In genomic region chr3:95151590-95151989, GRCh38 we compare ENCODE assay signal across 14 cellular contexts.
DNase-seq lines count a peak whose midpoint lies in the region; ATAC-seq and TF ChIP-seq lines count a peak whose summit lies in the region.
"Had no signal": no experiment of that assay in that cellular context is flagged by ENCODE, and none has a peak within 500 bp of the region (broad histone marks: within the 10 kb centered on the region; RNA-seq: fewer than 3 reads in every experiment).

No MANE protein-coding gene starts in this region.

- no peak overlapping the region for H2BK120ac ChIP-seq in neuronal stem cell (ENCODE audit: low read depth, low read length)

- intact Hi-C loops in posterior cingulate gyrus (cut with DNase I): no loop called here
- intact Hi-C loops in posterior vena cava (cut with DNase I): no loop called here

- H3K4me3 ChIP-seq in H7 (ENCODE audit: insufficient read depth, low read depth, low read length): no peak overlapping the region
- H3K4me3 ChIP-seq in MM.1S (ENCODE audit: low read length): no peak overlapping the region
- no peak overlapping the region for H3K4me3 ChIP-seq in neuronal stem cell (ENCODE audit: low read length in 2 of 2)
- H3K4me3 ChIP-seq in brain microvascular endothelial cell (ENCODE audit: low read depth, low read length): no peak overlapping the region
- H3K4me3 ChIP-seq: BLaER1 had no signal

- no peak overlapping the region for H2BK12ac ChIP-seq in neuronal stem cell (ENCODE audit: low read length)

- no peak overlapping the region for H2BK15ac ChIP-seq in neuronal stem cell (ENCODE audit: low read length)

- no peak overlapping the region for H2AK5ac ChIP-seq in neuronal stem cell (ENCODE audit: low read depth, low read length)

- DNase-seq in H7: peak; percentile 2
- no peak for DNase-seq in MM.1S
- peak; percentile 11 for DNase-seq in iPS-NIHi11 (ENCODE audit: low spot score)
- DNase-seq in neuronal stem cell (ENCODE audit: low spot score): no peak
- no peak for DNase-seq in posterior cingulate gyrus
- no peak for DNase-seq in brain microvascular endothelial cell
- DNase-seq in posterior vena cava (ENCODE audit: low spot score): no peak
- DNase-seq: 8988T; Calu3; CD4-positive, alpha-beta memory T cell; DMS79 treated with DMSO at 0.1 percent for 48 hours; GF-D8 had no signal

- no peak for ATAC-seq in GM21423 (IDR thresholded peaks at IDR 0.05; ENCODE audit: unreplicated experiment)

- no peaks in the 10 kb centered on the region for H3K36me3 ChIP-seq in H7 (replicated peaks; ENCODE audit: control insufficient read depth, insufficient read depth, low read length)
- H3K36me3 ChIP-seq in MM.1S (replicated peaks; ENCODE audit: insufficient read depth, low read length): no peaks in the 10 kb centered on the region
- no peaks in the 10 kb centered on the region for H3K36me3 ChIP-seq in neuronal stem cell (replicated peaks in 1 of 2; ENCODE audit: control insufficient read depth in 2 of 2, insufficient read depth in 2 of 2, low read length in 2 of 2)
- no peaks in the 10 kb centered on the region for H3K36me3 ChIP-seq in brain microvascular endothelial cell (replicated peaks)
- H3K36me3 ChIP-seq: BLaER1 had no signal

- no peaks in the 10 kb centered on the region for H3F3A ChIP-seq in MM.1S (ENCODE audit: insufficient read depth, low read length)

- no peaks in the 10 kb centered on the region for H3K27me3 ChIP-seq in H7 (ENCODE audit: control insufficient read depth, insufficient read depth, low read length)
- no peaks in the 10 kb centered on the region for H3K27me3 ChIP-seq in MM.1S (replicated peaks; ENCODE audit: insufficient read depth, low read length)
- no peaks in the 10 kb centered on the region for H3K27me3 ChIP-seq in neuronal stem cell (ENCODE audit: control insufficient read depth in 3 of 3, insufficient read depth in 3 of 3, low read depth in 1 of 3, low read length in 3 of 3)
- H3K27me3 ChIP-seq in brain microvascular endothelial cell (replicated peaks): no peaks in the 10 kb centered on the region
- H3K27me3 ChIP-seq: BLaER1 had no signal

- WGBS in neuronal stem cell (ENCODE audit: extremely low coverage in 2 of 2, insufficient read length in 2 of 2, insufficient replicate concordance in 1 of 2), 2 donors: no CpG with 5 or more reads among the region's 2 CpGs

- H3K4ac ChIP-seq in neuronal stem cell (ENCODE audit: low read length): no peak overlapping the region

- no peak overlapping the region for H3K23ac ChIP-seq in neuronal stem cell (ENCODE audit: low read depth, low read length, poor library complexity)

- no peaks in the 10 kb centered on the region for H3K79me1 ChIP-seq in neuronal stem cell (ENCODE audit: low read depth, low read length)

- H2AFZ ChIP-seq in MM.1S (ENCODE audit: low read length): 0 out of 2 replicates have a peak overlapping the region, but pooled peaks have one; percentile 31
- H2AFZ ChIP-seq in neuronal stem cell (ENCODE audit: low read length): peak overlapping the region; percentile 65

- H4K91ac ChIP-seq in neuronal stem cell (ENCODE audit: low read depth, low read length, poor library complexity): no peak overlapping the region

- H3K4me2 ChIP-seq in MM.1S (ENCODE audit: low read depth, low read length): no peak overlapping the region
- H3K4me2 ChIP-seq in neuronal stem cell (ENCODE audit: insufficient read depth, low read length, poor library complexity, severe bottlenecking): no peak overlapping the region
- H3K4me2 ChIP-seq: BLaER1 had no signal

- H3K79me2 ChIP-seq in MM.1S (ENCODE audit: low read length): no peaks in the 10 kb centered on the region

- TF ChIP-seq CTCF in MM.1S (IDR thresholded peaks at IDR 0.05; ENCODE audit: low read length): no peak
- TF ChIP-seq CTCF in brain microvascular endothelial cell (IDR thresholded peaks at IDR 0.05; ENCODE audit: low read depth, low read length, missing control alignments): no peak

- H3K14ac ChIP-seq in neuronal stem cell (ENCODE audit: low read length): no peak overlapping the region

- no peak overlapping the region for H2BK5ac ChIP-seq in neuronal stem cell (ENCODE audit: low read length)

- H3K9me3 ChIP-seq in MM.1S (replicated peaks; ENCODE audit: insufficient read depth, low read length) (no peaks in the 10 kb centered on the region), neuronal stem cell (replicated peaks in 1 of 2; ENCODE audit: control insufficient read depth in 2 of 2, insufficient read depth in 1 of 2, low read depth in 1 of 2, low read length in 2 of 2) (no peaks in the 10 kb centered on the region)
- H3K9me3 ChIP-seq: BLaER1 had no signal

- H3K4me1 ChIP-seq in MM.1S (ENCODE audit: low read length) (no peaks in the 10 kb centered on the region), neuronal stem cell (ENCODE audit: control insufficient read depth in 2 of 2, insufficient read depth in 1 of 2, low read depth in 1 of 2, low read length in 2 of 2) (peaks cover 0 to 5% of the 10 kb centered on the region in 2 donors)
- H3K4me1 ChIP-seq: BLaER1 had no signal

- H4K8ac ChIP-seq in neuronal stem cell (ENCODE audit: low read depth, low read length): no peak overlapping the region

- H3K18ac ChIP-seq in neuronal stem cell (ENCODE audit: low read length): no peak overlapping the region

- H3K9ac ChIP-seq in MM.1S (ENCODE audit: low read length): no peak overlapping the region
- no peak overlapping the region for H3K9ac ChIP-seq in neuronal stem cell (ENCODE audit: low read depth, low read length, poor library complexity)
- H3K9ac ChIP-seq: BLaER1 had no signal

- no peaks in the 10 kb centered on the region for H3K9me2 ChIP-seq in MM.1S (replicated peaks; ENCODE audit: insufficient read depth, low read length)

- H3K27ac ChIP-seq in MM.1S (ENCODE audit: low read length): no peak overlapping the region
- no peak overlapping the region for H3K27ac ChIP-seq in neuronal stem cell (replicated peaks; ENCODE audit: low read length)
- H3K27ac ChIP-seq in brain microvascular endothelial cell: no peak overlapping the region
- H3K27ac ChIP-seq: BLaER1 had no signal

- H4K20me1 ChIP-seq in MM.1S (ENCODE audit: insufficient read depth, low read length): no peaks in the 10 kb centered on the region
- H4K20me1 ChIP-seq: BLaER1 had no signal

- in situ Hi-C loops in brain microvascular endothelial cell (cut with HindIII; ENCODE audit: low pct_ligation_motif_present, low sequenced_read_pairs): no loop called here

Comparison
In these comparisons a context has a peak if more than half of its experiments do, and no peak if none do; other contexts are left out.
1. DNase-seq: peak in H7 (single experiment) and iPS-NIHi11 (single experiment); none in MM.1S (single experiment), neuronal stem cell (single experiment), posterior cingulate gyrus (0 of 10), brain microvascular endothelial cell (single experiment) and posterior vena cava (single experiment).